12 cellular contexts compared by ENCODE assay signal in genomic region chr5:178196986-178197385, GRCh38. TPM values are rescaled to one million over a fixed set of nuclear protein-coding genes. Genes with fewer than 3 reads are reported as not detected.
DNase-seq lines count a peak whose midpoint lies in the region; ATAC-seq and TF ChIP-seq lines count a peak whose summit lies in the region.
"Had no signal": no experiment of that assay in that cellular context is flagged by ENCODE, and none has a peak within 500 bp of the region (broad histone marks: within the 10 kb centered on the region; RNA-seq: fewer than 3 reads in every experiment).

No MANE protein-coding gene starts in this region.

- H3K4me1 Mint-ChIP-seq in progenitor cell of endocrine pancreas (ENCODE audit: low read depth) (no peaks in the 10 kb centered on the region), T-cell (peaks cover 14 to 18% (median 16%) of the 10 kb centered on the region in 3 donors)
- H3K4me1 Mint-ChIP-seq in stimulated activated memory B cell treated with anti-CD40 and anti-IgM and Interleukin-4, amounts not matched to agents 10 μg/mL and 1 μg/mL and 100 μg/mL, for 72 hours = no peaks in the 10 kb centered on the region

- H3K4me3 Mint-ChIP-seq in progenitor cell of endocrine pancreas (ENCODE audit: low read depth) = no peak overlapping the region
- no peak overlapping the region for H3K4me3 Mint-ChIP-seq in stimulated activated memory B cell treated with anti-CD40 and anti-IgM and Interleukin-4, amounts not matched to agents 10 μg/mL and 1 μg/mL and 100 μg/mL, for 72 hours
- H3K4me3 Mint-ChIP-seq in T-cell = no peak overlapping the region
- H3K4me3 Mint-ChIP-seq: activated T-helper 1 cell treated with anti-CD3 and anti-CD28 coated beads, Interleukin-12 subunit alpha, Interleukin-12 subunit beta, Interleukin-2, Interleukin-4 antibody, amounts not matched to agents 30 ng/mL and 10 ng/mL and 1 ng/mL, durations not matched to agents 14 hours and 24 hours and 36 hours had no signal

- ATAC-seq in stimulated activated memory B cell treated with anti-CD40 and anti-IgM and Interleukin-4, amounts not matched to agents 10 μg/mL and 1 μg/mL and 100 μg/mL, for 72 hours = no peak
- ATAC-seq in HG02973 (IDR thresholded peaks at IDR 0.05; ENCODE audit: unreplicated experiment) (no peak), T-cell (replicated peaks in 1 of 4) (no peak)

- POLR2A ChIA-PET in T-cell (lab: Charles Lee) = no interaction called here

- H3K36me3 Mint-ChIP-seq in progenitor cell of endocrine pancreas (ENCODE audit: insufficient read depth) (peaks cover 2% of the 10 kb centered on the region), T-cell (no peaks in the 10 kb centered on the region)
- H3K36me3 Mint-ChIP-seq in stimulated activated memory B cell treated with anti-CD40 and anti-IgM and Interleukin-4, amounts not matched to agents 10 μg/mL and 1 μg/mL and 100 μg/mL, for 72 hours = peaks cover 6% of the 10 kb centered on the region

- H3K4me3 ChIP-seq in epithelial cell of proximal tubule (ENCODE audit: low read depth, low read length) = no peak overlapping the region

- CTCF ChIA-PET in T-cell (lab: Charles Lee) = no interaction called here

- DNase-seq in GM10266 (ENCODE audit: extremely low spot score) (no peak), OCI-M1 (lab: John Stamatoyannopoulos, UW) (peak; percentile 41), epithelial cell of proximal tubule (ENCODE audit: low read depth) (no peak), progenitor cell of endocrine pancreas (ENCODE audit: low spot score, unreplicated experiment) (no peak), T-cell (no peak), NCI-H146 (lab: John Stamatoyannopoulos, UW) (no peak)
- DNase-seq: EL, NCI-H446 treated with DMSO at 0.1 percent for 48 hours had no signal

- H3K27me3 Mint-ChIP-seq in progenitor cell of endocrine pancreas (peaks cover 23% of the 10 kb centered on the region), T-cell (peaks cover 6 to 19% of the 10 kb centered on the region in 2 donors)
- peaks cover 33% of the 10 kb centered on the region for H3K27me3 Mint-ChIP-seq in stimulated activated memory B cell treated with anti-CD40 and anti-IgM and Interleukin-4, amounts not matched to agents 10 μg/mL and 1 μg/mL and 100 μg/mL, for 72 hours

- H3K9me3 Mint-ChIP-seq in progenitor cell of endocrine pancreas (ENCODE audit: low read depth) (peaks cover 3% of the 10 kb centered on the region), T-cell (no peaks in the 10 kb centered on the region)
- H3K9me3 Mint-ChIP-seq in stimulated activated memory B cell treated with anti-CD40 and anti-IgM and Interleukin-4, amounts not matched to agents 10 μg/mL and 1 μg/mL and 100 μg/mL, for 72 hours = peaks cover 6% of the 10 kb centered on the region
- H3K9me3 Mint-ChIP-seq: activated T-helper 1 cell treated with anti-CD3 and anti-CD28 coated beads, Interleukin-12 subunit alpha, Interleukin-12 subunit beta, Interleukin-2, Interleukin-4 antibody, amounts not matched to agents 30 ng/mL and 10 ng/mL and 1 ng/mL, durations not matched to agents 14 hours and 24 hours and 36 hours had no signal

- TF ChIP-seq CTCF in GM10266 (IDR thresholded peaks at IDR 0.05; ENCODE audit: control insufficient read depth, insufficient read depth, low read depth, missing control alignments) (peak; percentile 46), epithelial cell of proximal tubule (conservative IDR thresholded peaks at IDR 0.05; ENCODE audit: low read depth, low read length) (peak; percentile 52), progenitor cell of endocrine pancreas (IDR thresholded peaks at IDR 0.05; ENCODE audit: unreplicated experiment) (peak; percentile 39)

- H3K27ac Mint-ChIP-seq in progenitor cell of endocrine pancreas = no peak overlapping the region
- H3K27ac Mint-ChIP-seq in stimulated activated memory B cell treated with anti-CD40 and anti-IgM and Interleukin-4, amounts not matched to agents 10 μg/mL and 1 μg/mL and 100 μg/mL, for 72 hours = no peak overlapping the region
- no peak overlapping the region for H3K27ac Mint-ChIP-seq in T-cell
- H3K27ac Mint-ChIP-seq: activated T-helper 1 cell treated with anti-CD3 and anti-CD28 coated beads, Interleukin-12 subunit alpha, Interleukin-12 subunit beta, Interleukin-2, Interleukin-4 antibody, amounts not matched to agents 30 ng/mL and 10 ng/mL and 1 ng/mL, durations not matched to agents 14 hours and 24 hours and 36 hours had no signal

RNA-seq across cellular contexts. Expression of gene HNRNPAB, which starts 7.3 kb away (rescaled TPM):
- total RNA-seq in epithelial cell of proximal tubule = 189 and 228 TPM in 2 replicates
- total RNA-seq in progenitor cell of endocrine pancreas = 214 and 223 TPM in 2 replicates
- total RNA-seq in T-cell = 10 to 100 TPM; 78.8 to 89.2 (median 85.1) TPM

RNA-seq across cellular contexts. Expression of gene GMCL2, which starts 9.8 kb away (rescaled TPM):
- total RNA-seq in epithelial cell of proximal tubule (not detected in 2 replicates), progenitor cell of endocrine pancreas (not detected in 2 replicates), T-cell (not detected)
- total RNA-seq: activated T-helper 1 cell treated with anti-CD3 and anti-CD28 coated beads, Interleukin-12 subunit alpha, Interleukin-12 subunit beta, Interleukin-2, Interleukin-4 antibody, amounts not matched to agents 30 ng/mL and 10 ng/mL and 1 ng/mL, durations not matched to agents 14 hours and 24 hours and 36 hours; dermis microvascular lymphatic vessel endothelial cell had no signal

RNA-seq across cellular contexts. Expression of gene PHYKPL, which starts 35.6 kb away (rescaled TPM):
- total RNA-seq in epithelial cell of proximal tubule (14.9 and 17.0 TPM in 2 replicates), progenitor cell of endocrine pancreas (113 and 123 TPM in 2 replicates), T-cell (100 to 1,000 TPM; 135 to 208 (median 193) TPM)

RNA-seq across cellular contexts. Expression of gene NHP2, which starts 43.3 kb away (rescaled TPM):
- total RNA-seq in epithelial cell of proximal tubule (392 and 572 TPM in 2 replicates), progenitor cell of endocrine pancreas (114 and 119 TPM in 2 replicates), T-cell (10 to 100 TPM; 61.2 to 95.6 (median 91.2) TPM)
